25 cellular contexts compared by ENCODE assay signal in the genomic region with DNA sequence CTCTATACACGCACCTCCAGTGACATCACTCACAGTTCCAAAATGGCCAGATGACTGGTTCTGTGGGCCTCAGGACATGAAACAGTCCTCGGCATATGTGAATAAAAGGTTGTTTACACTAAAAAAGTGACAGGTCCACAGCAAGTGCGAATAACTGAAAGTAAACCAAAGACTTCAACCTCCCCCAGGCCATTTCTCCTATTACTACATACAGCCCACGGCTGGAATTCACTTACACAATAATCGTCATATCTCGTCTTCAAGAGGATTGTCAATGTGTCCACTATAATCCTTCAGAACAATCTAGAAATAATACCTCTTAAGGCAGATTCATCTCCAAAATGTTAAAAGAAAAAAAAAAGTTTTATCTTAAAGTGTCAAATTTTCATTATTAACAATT. TPM values are rescaled to one million over a fixed set of nuclear protein-coding genes. Genes with fewer than 3 reads are reported as not detected.
A peak's percentile ranks its signal among the peaks of the same experiment; 100 is the strongest.
DNase-seq lines count a peak whose midpoint lies in the region; ATAC-seq, FAIRE-seq and TF ChIP-seq lines count a peak whose summit lies in the region.
"Had no signal": no experiment of that assay in that cellular context is flagged by ENCODE, and none has a peak within 500 bp of the region (broad histone marks: within the 10 kb centered on the region; RNA-seq: fewer than 3 reads in every experiment).

No MANE protein-coding gene starts in this region.

- no peak overlapping the region for H3K27ac ChIP-seq in K562 (ENCODE audit: extremely low read depth, low read depth, low read length)
- H3K27ac ChIP-seq in ascending aorta = no peak overlapping the region
- H3K27ac ChIP-seq: brain microvascular endothelial cell, colonic mucosa, ovary, right lobe of liver, upper lobe of right lung had no signal

- no peak for TF ChIP-seq RAD21 in K562 (CRISPR knock-in tag; conservative IDR thresholded peaks at IDR 0.05 in 1 of 2, IDR thresholded peaks at IDR 0.05 in 1 of 2)

- H3K27me3 ChIP-seq in K562 (ENCODE audit: control insufficient read depth in 2 of 2, insufficient read depth in 2 of 2, low read length in 2 of 2) (no peaks in the 10 kb centered on the region), ascending aorta (no peaks in the 10 kb centered on the region)
- H3K27me3 ChIP-seq: brain microvascular endothelial cell, colonic mucosa, ovary, right lobe of liver, upper lobe of right lung had no signal

- H3K9me3 Mint-ChIP-seq in T-helper 2 cell treated with Interferon-gamma antibody and Interleukin-4, amounts not matched to agents 5 μg/mL and 100 μg/mL, for 36 hours = no peaks in the 10 kb centered on the region
- no peaks in the 10 kb centered on the region for H3K9me3 Mint-ChIP-seq in natural killer cell treated with Interleukin-12 subunit alpha and Interleukin-12 subunit beta and Interleukin-15 and Interleukin-18, amount 100 ng/mL, for 72 hours
- H3K9me3 Mint-ChIP-seq: effector memory CD8-positive, alpha-beta T cell; GM23338 had no signal

- H3K4me3 ChIP-seq in K562 = no peak overlapping the region
- H3K4me3 ChIP-seq in ascending aorta = no peak overlapping the region
- H3K4me3 ChIP-seq: colonic mucosa, GM23338, lung, ovary, right lobe of liver, upper lobe of right lung had no signal

- no peak for DNase-seq in T-helper 2 cell treated with Interferon-gamma antibody and Interleukin-4, amounts not matched to agents 5 μg/mL and 100 μg/mL, for 36 hours (ENCODE audit: low spot score)
- no peak for DNase-seq in T-helper 2 cell
- DNase-seq in GM12892 (ENCODE audit: insufficient read length) = no peak
- DNase-seq in K562 (ENCODE audit: extremely low read depth in 1 of 4, low spot score in 3 of 4) = no peak
- no peak for DNase-seq in natural killer cell treated with Interleukin-12 subunit alpha and Interleukin-12 subunit beta and Interleukin-15 and Interleukin-18, amount 100 ng/mL, for 72 hours (ENCODE audit: low spot score)
- no peak for DNase-seq in stimulated activated CD4-positive, alpha-beta T cell treated with anti-CD3 and anti-CD28 coated beads, Interleukin-4, amount 100 ng/mL, for 1 hour
- DNase-seq in NCI-H1436 (lab: John Stamatoyannopoulos, UW) = no peak
- no peak for DNase-seq in ascending aorta (ENCODE audit: low spot score in 2 of 2)
- DNase-seq: 8988T; activated CD4-positive, alpha-beta T cell treated with anti-CD3 and anti-CD28 coated beads, Interleukin-2, amount 50 U/mL, for 1 hour; activated T-cell treated with anti-CD3 and anti-CD28 coated beads for 4 hours; AML-193; brain microvascular endothelial cell; Calu3; colonic mucosa; effector memory CD8-positive, alpha-beta T cell; NCI-H2107; NCI-H510A; right lobe of liver; SIG-M5; upper lobe of right lung had no signal

- no peak for TF ChIP-seq CTCF in K562 (IDR thresholded peaks at IDR 0.05 in 2 of 3, conservative IDR thresholded peaks at IDR 0.05 in 1 of 3; ENCODE audit: insufficient read depth in 2 of 3, low read depth in 1 of 3, low read length in 3 of 3)
- TF ChIP-seq CTCF in ascending aorta (IDR thresholded peaks at IDR 0.05) = no peak

- ATAC-seq in K562 = no peak
- no peak for ATAC-seq in natural killer cell treated with Interleukin-12 subunit alpha and Interleukin-12 subunit beta and Interleukin-15 and Interleukin-18, amount 100 ng/mL, for 72 hours
- ATAC-seq: effector memory CD8-positive, alpha-beta T cell; GM23338; Panc1; right lobe of liver; upper lobe of right lung had no signal

- H3K9me3 ChIP-seq in K562 (replicated peaks; ENCODE audit: control insufficient read depth, insufficient read depth, low read depth, low read length) (no peaks in the 10 kb centered on the region), ascending aorta (no peaks in the 10 kb centered on the region)
- H3K9me3 ChIP-seq: colonic mucosa, ovary, right lobe of liver, upper lobe of right lung had no signal

- peak overlapping the region; percentile 30 for H3K4me3 Mint-ChIP-seq in T-helper 2 cell treated with Interferon-gamma antibody and Interleukin-4, amounts not matched to agents 5 μg/mL and 100 μg/mL, for 36 hours
- peak overlapping the region; percentile 13 for H3K4me3 Mint-ChIP-seq in natural killer cell treated with Interleukin-12 subunit alpha and Interleukin-12 subunit beta and Interleukin-15 and Interleukin-18, amount 100 ng/mL, for 72 hours
- H3K4me3 Mint-ChIP-seq: effector memory CD8-positive, alpha-beta T cell; GM23338 had no signal

- no peak overlapping the region for H3K4me2 ChIP-seq in K562 (ENCODE audit: insufficient read depth, low read length)
- H3K4me2 ChIP-seq: GM23338 had no signal

- FAIRE-seq in GM12892 (lab: Jason Lieb, UNC) = peak; percentile 57
- FAIRE-seq in K562 (lab: Jason Lieb, UNC) = peak; percentile 19

- in situ Hi-C loops in K562 (cut with MboI) = no loop called here

- H3K36me3 ChIP-seq in K562 (ENCODE audit: control insufficient read depth, insufficient read depth, low read length) (no peaks in the 10 kb centered on the region), ascending aorta (peaks cover 0 to 3% of the 10 kb centered on the region in 2 donors)
- H3K36me3 ChIP-seq: brain microvascular endothelial cell, colonic mucosa, ovary, right lobe of liver, upper lobe of right lung had no signal

- H3K36me3 Mint-ChIP-seq in T-helper 2 cell treated with Interferon-gamma antibody and Interleukin-4, amounts not matched to agents 5 μg/mL and 100 μg/mL, for 36 hours (ENCODE audit: low read depth) = no peaks in the 10 kb centered on the region
- H3K36me3 Mint-ChIP-seq in natural killer cell treated with Interleukin-12 subunit alpha and Interleukin-12 subunit beta and Interleukin-15 and Interleukin-18, amount 100 ng/mL, for 72 hours = no peaks in the 10 kb centered on the region

- H3K4me1 Mint-ChIP-seq in T-helper 2 cell treated with Interferon-gamma antibody and Interleukin-4, amounts not matched to agents 5 μg/mL and 100 μg/mL, for 36 hours (ENCODE audit: low read depth) = peaks cover 13% of the 10 kb centered on the region
- H3K4me1 Mint-ChIP-seq in natural killer cell treated with Interleukin-12 subunit alpha and Interleukin-12 subunit beta and Interleukin-15 and Interleukin-18, amount 100 ng/mL, for 72 hours (ENCODE audit: low read depth in 2 of 2) = peaks cover 14 to 16% of the 10 kb centered on the region in 2 donors

- POLR2A ChIA-PET in K562 (lab: Yijun Ruan, JAX) = interaction anchor here (1.2 to 2.1 kb wide), 2 partner anchors 9 to 14 kb away, joined by 5 to 8 read pairs; no protein-coding TSS in a partner anchor

- H3K9ac ChIP-seq in K562 (ENCODE audit: insufficient read depth in 1 of 2, low read depth in 2 of 2, low read length in 2 of 2) = no peak overlapping the region

- peaks cover 28% of the 10 kb centered on the region for H3K79me2 ChIP-seq in K562 (ENCODE audit: control insufficient read depth, insufficient read depth, low read length)

- peak overlapping the region; percentile 23 for H3K27ac Mint-ChIP-seq in T-helper 2 cell treated with Interferon-gamma antibody and Interleukin-4, amounts not matched to agents 5 μg/mL and 100 μg/mL, for 36 hours
- peak overlapping the region in 1 of 2 donors; percentile 61 for H3K27ac Mint-ChIP-seq in natural killer cell treated with Interleukin-12 subunit alpha and Interleukin-12 subunit beta and Interleukin-15 and Interleukin-18, amount 100 ng/mL, for 72 hours
- H3K27ac Mint-ChIP-seq: effector memory CD8-positive, alpha-beta T cell; GM23338 had no signal

- CTCF ChIA-PET in K562 (lab: Yijun Ruan, JAX; ENCODE audit: low intra/inter-chr PET ratio) = no interaction called here

- H3K4me1 ChIP-seq in K562 (replicated peaks in 1 of 2; ENCODE audit: control insufficient read depth in 2 of 2, insufficient read depth in 2 of 2, low read length in 2 of 2) (peaks cover 15 to 26% of the 10 kb centered on the region in 2 experiments), ascending aorta (peaks cover 0 to 2% of the 10 kb centered on the region in 2 donors)
- H3K4me1 ChIP-seq: colonic mucosa had no signal

- intact Hi-C loops in K562 (cut with micrococcal nuclease) = no loop called here
- intact Hi-C loops in ascending aorta (cut with DNase I) = no loop called here

- H2AFZ ChIP-seq in K562 (ENCODE audit: low read depth, low read length) = no peak overlapping the region
- H2AFZ ChIP-seq: GM23338 had no signal

- no peaks in the 10 kb centered on the region for H3K9me1 ChIP-seq in K562 (ENCODE audit: control insufficient read depth, insufficient read depth, low read length)

- H3K27me3 Mint-ChIP-seq in T-helper 2 cell treated with Interferon-gamma antibody and Interleukin-4, amounts not matched to agents 5 μg/mL and 100 μg/mL, for 36 hours (ENCODE audit: low read depth) = no peaks in the 10 kb centered on the region
- H3K27me3 Mint-ChIP-seq in natural killer cell treated with Interleukin-12 subunit alpha and Interleukin-12 subunit beta and Interleukin-15 and Interleukin-18, amount 100 ng/mL, for 72 hours = no peaks in the 10 kb centered on the region
- H3K27me3 Mint-ChIP-seq: effector memory CD8-positive, alpha-beta T cell had no signal

- no peaks in the 10 kb centered on the region for H4K20me1 ChIP-seq in K562 (replicated peaks; ENCODE audit: control insufficient read depth, insufficient read depth, low read length)

- TF ChIP-seq POLR2A in GM12892 (IDR thresholded peaks at IDR 0.05; ENCODE audit: low read depth, low read length) = no peak
- TF ChIP-seq POLR2A in K562 (conservative IDR thresholded peaks at IDR 0.05) = no peak

- WGBS in K562 (ENCODE audit: insufficient coverage, low coverage, missing lambda C conversion rate) = 82% methylated on average over 6 of the region's 6 CpGs

- no TSS peak for BruUV-seq in K562 (replicated peaks; lab: Mats Ljungman, UMichigan)

- TF ChIP-seq EP300 in K562 (IDR thresholded peaks at IDR 0.05; ENCODE audit: low read length) = no peak

RNA-seq across cellular contexts. Expression of a gene that starts 1.9 kb away (rescaled TPM):
- 5.4 TPM for polyA plus RNA-seq in GM12892 (2012; ENCODE audit: missing spikeins)
- total RNA-seq in K562 (2011; cell fraction: chromatin; rRNA removed; ENCODE audit: low replicate concordance) = 56.7 and 69.0 TPM in 2 replicates
- total RNA-seq in K562 (2011; cell fraction: nucleolus; rRNA removed) = 33.8 and 45.0 TPM in 2 replicates
- 31.8 and 32.0 TPM in 2 replicates for total RNA-seq in K562 (2011; cell fraction: nucleoplasm; rRNA removed)
- total RNA-seq in K562 (2014; rRNA removed) (6.2 and 10.0 TPM in 2 replicates), K562 (2014; rRNA removed; fragmentation: Illumina TruSeq; extraction: Trizol) (2.9 and 4.4 TPM in 2 replicates), K562 (2015; rRNA removed; fragmentation: Illumina TruSeq; extraction: Trizol) (6.0 and 6.6 TPM in 2 replicates), K562 (2021) (7.6 and 9.2 TPM in 2 replicates), ascending aorta (20.5 TPM)
- polyA plus RNA-seq in K562 (2011; rRNA removed) (6.6 and 12.2 TPM in 2 replicates), K562 (2014; fragmentation: Illumina TruSeq; extraction: Trizol) (6.0 and 6.2 TPM in 2 replicates), K562 (2014; fragmentation: Nextera tagmentation; extraction: Ambion mirVana) (1 to 10 TPM in 1 of 2 experiments, under 1 TPM in 1; 0.93 to 1.0 TPM), K562 (2014; rRNA removed) (7.1 and 8.5 TPM in 2 replicates)
- polyA plus RNA-seq in K562 (2011; cell fraction: cytosol; rRNA removed) = 6.8 and 7.5 TPM in 2 replicates
- 44.0 and 68.1 TPM in 2 replicates for polyA plus RNA-seq in K562 (2011; cell fraction: nucleus; rRNA removed)
- polyA plus RNA-seq in K562 (2012) = 6.2 and 6.8 TPM in 2 replicates
- 17.3 and 20.4 TPM in 2 replicates for polyA minus RNA-seq in K562 (2011; rRNA and poly(A)+ RNA removed)
- 7.4 and 14.3 TPM in 2 replicates for polyA minus RNA-seq in K562 (2011; cell fraction: cytosol; rRNA and poly(A)+ RNA removed)
- 15.9 and 23.1 TPM in 2 replicates for polyA minus RNA-seq in K562 (2011; cell fraction: nucleus; rRNA and poly(A)+ RNA removed)
- 10 to 100 TPM; 12.9 to 22.1 TPM for total RNA-seq in natural killer cell treated with Interleukin-12 subunit alpha and Interleukin-12 subunit beta and Interleukin-15 and Interleukin-18, amount 100 ng/mL, for 72 hours
